8 cellular contexts compared by ENCODE assay signal in genomic region chr10:132518572-132519381, GRCh38. TPM values are rescaled to one million over a fixed set of nuclear protein-coding genes. Genes with fewer than 3 reads are reported as not detected.
DNase-seq lines count a peak whose midpoint lies in the region; ATAC-seq and TF ChIP-seq lines count a peak whose summit lies in the region.

No MANE protein-coding gene starts in this region.

- H3K36me3 ChIP-seq in HEK293 (ENCODE audit: control insufficient read depth in 2 of 2, insufficient read depth in 1 of 2, low read length in 2 of 2) (no peaks in the 10 kb centered on the region; a peak in 1 of 3 replicates), heart right ventricle (no peaks in the 10 kb centered on the region), rectal smooth muscle tissue (ENCODE audit: control insufficient read depth, insufficient read depth, low read length) (no peaks in the 10 kb centered on the region), A673 (ENCODE audit: insufficient read depth, low read length, poor library complexity, severe bottlenecking) (no peaks in the 10 kb centered on the region)

- H3K4me3 ChIP-seq in HEK293 (ENCODE audit: low read depth, low read length) (no peak overlapping the region), heart right ventricle (peak overlapping the region in 8 of 10 donors; percentile 25 to 55 (median 50)), rectal smooth muscle tissue (ENCODE audit: low read length) (peak overlapping the region; percentile 12), A673 (ENCODE audit: low read depth, low read length, poor library complexity, severe bottlenecking) (no peak overlapping the region)

- H3K4me1 ChIP-seq in HEK293 (ENCODE audit: control insufficient read depth, insufficient read depth, low read length) (peaks cover 12% of the 10 kb centered on the region), heart right ventricle (peaks cover 46 to 76% (median 68%) of the 10 kb centered on the region in 9 donors), rectal smooth muscle tissue (ENCODE audit: control insufficient read depth, insufficient read depth, low read length) (peaks cover 46% of the 10 kb centered on the region), A673 (ENCODE audit: insufficient read depth, low read length, poor library complexity, severe bottlenecking) (peaks cover 10% of the 10 kb centered on the region)

- TF ChIP-seq CTCF in HEK293 (tag by site-specific recombination; IDR thresholded peaks at IDR 0.05), result no peak
- no peak for TF ChIP-seq CTCF in heart right ventricle (IDR thresholded peaks at IDR 0.05)
- no peak for TF ChIP-seq CTCF in A673 (conservative IDR thresholded peaks at IDR 0.05; ENCODE audit: low read depth, low read length)

- H3K27me3 ChIP-seq in heart right ventricle (no peaks in the 10 kb centered on the region), rectal smooth muscle tissue (ENCODE audit: control insufficient read depth, insufficient read depth, low read length) (no peaks in the 10 kb centered on the region), A673 (replicated peaks; ENCODE audit: insufficient read depth, low read depth, low read length, poor library complexity) (no peaks in the 10 kb centered on the region)

- DNase-seq in NCI-H774 (lab: John Stamatoyannopoulos, UW), result peak; percentile 20
- peak; percentile 78 to 81 for DNase-seq in heart right ventricle
- no peak for DNase-seq in A673 (ENCODE audit: low spot score)
- DNase-seq in COR-L47 (lab: John Stamatoyannopoulos, UW), result no peak
- no peak for DNase-seq in NCI-H446 treated with DMSO at 0.1 percent for 48 hours (lab: John Stamatoyannopoulos, UW)
- DNase-seq in Kasumi-1 (lab: John Stamatoyannopoulos, UW), result no peak

- CTCF ChIA-PET in HEK293 (lab: Yijun Ruan, JAX), result interaction anchor here (1.0 kb wide), 1 partner anchor 8 kb away, joined by 3 read pairs; no protein-coding TSS in a partner anchor
- CTCF ChIA-PET in A673 (lab: Charles Lee), result no interaction called here

- ATAC-seq in heart right ventricle, result peak; percentile 16 to 61 (median 56)

- WGBS in heart right ventricle, 2 donors, result 31 to 32% methylated on average over 29 of the region's 29 CpGs

- intact Hi-C loops in heart right ventricle (cut with DNase I), result loop anchor here in 8 of 10 donors (2.0 to 10.0 kb wide), 6 partner anchors 18 to 121 kb away; partner anchors contain the start of genes INPP5A (in 1 of the 8) and PWWP2B (in 1 of the 8)
- intact Hi-C loops in A673 (cut with micrococcal nuclease; ENCODE audit: unreplicated experiment), result no loop called here

- POLR2A ChIA-PET in HEK293 (lab: Yijun Ruan, JAX) (interaction anchor here (1.3 to 3.1 kb wide), 2 partner anchors 14 to 21 kb away, joined by 4 to 19 read pairs; no protein-coding TSS in a partner anchor), A673 (lab: Charles Lee; ENCODE audit: low non-redundant PET) (no interaction called here)

- no peak overlapping the region for H3K9ac ChIP-seq in rectal smooth muscle tissue (ENCODE audit: low read length)

- H3K27ac ChIP-seq in HEK293 (ENCODE audit: extremely low read depth, low read depth, low read length), result no peak overlapping the region
- peak overlapping the region; percentile 76 to 98 (median 96) for H3K27ac ChIP-seq in heart right ventricle
- peak overlapping the region; percentile 81 for H3K27ac ChIP-seq in rectal smooth muscle tissue (ENCODE audit: low read depth, low read length)
- no peak overlapping the region for H3K27ac ChIP-seq in A673 (ENCODE audit: low read depth, low read length, poor library complexity, severe bottlenecking)

- no TSS peak for BruUV-seq in A673 (replicated peaks; lab: Mats Ljungman, UMichigan)

- H3K9me3 ChIP-seq in HEK293 (ENCODE audit: control insufficient read depth, insufficient read depth, low read depth, low read length) (no peaks in the 10 kb centered on the region), heart right ventricle (peaks cover 0 to under 1% (median 0%) of the 10 kb centered on the region in 11 donors), A673 (ENCODE audit: low read depth, low read length, poor library complexity, severe bottlenecking) (no peaks in the 10 kb centered on the region)

TF ChIP-seq in HEK293, 187 proteins besides CTCF, POLR2A, EP300 and RAD21:
- TF ChIP-seq ZNF341 (tag by site-specific recombination; IDR thresholded peaks at IDR 0.05; ENCODE audit: low read depth) (peak; percentile 70), ZFHX2 (tag by site-specific recombination; conservative IDR thresholded peaks at IDR 0.05) (0 out of 2 replicates have a peak, but pooled peaks have one; percentile 16), WT1 (tag by site-specific recombination; IDR thresholded peaks at IDR 0.05) (no peak), ZNF394 (tag by site-specific recombination; IDR thresholded peaks at IDR 0.05; ENCODE audit: borderline replicate concordance) (peak; percentile 90), ZNF157 (tag by site-specific recombination; IDR thresholded peaks at IDR 0.05) (no peak), ZNF223 (tag by site-specific recombination; IDR thresholded peaks at IDR 0.05) (no peak), EGR2 (tag by site-specific recombination; IDR thresholded peaks at IDR 0.05; ENCODE audit: low read depth) (no peak), SETDB1 (IDR thresholded peaks at IDR 0.05; ENCODE audit: insufficient read length, low read length) (no peak), ZBTB17 (tag by site-specific recombination; IDR thresholded peaks at IDR 0.05) (peak; percentile 13; the same call in 1 of the 2 replicates), FEZF1 (tag by site-specific recombination; IDR thresholded peaks at IDR 0.05) (no peak), ZNF791 (tag by site-specific recombination; IDR thresholded peaks at IDR 0.05) (no peak), ZBTB26 (tag by site-specific recombination; optimal IDR thresholded peaks at IDR 0.05) (peak; percentile 13), SP3 (tag by site-specific recombination; IDR thresholded peaks at IDR 0.05) (peak; percentile 51), ZNF146 (tag by site-specific recombination; IDR thresholded peaks at IDR 0.05) (no peak), ZNF544 (tag by site-specific recombination; IDR thresholded peaks at IDR 0.05) (no peak), SP2 (tag by site-specific recombination; IDR thresholded peaks at IDR 0.05) (no peak), ZNF19 (tag by site-specific recombination; IDR thresholded peaks at IDR 0.05; ENCODE audit: low read depth) (no peak), ZNF76 (tag by site-specific recombination; IDR thresholded peaks at IDR 0.05; ENCODE audit: borderline replicate concordance, low read depth) (no peak), ZNF37A (tag by site-specific recombination; IDR thresholded peaks at IDR 0.05) (no peak)
- TF ChIP-seq, protein P1, sequence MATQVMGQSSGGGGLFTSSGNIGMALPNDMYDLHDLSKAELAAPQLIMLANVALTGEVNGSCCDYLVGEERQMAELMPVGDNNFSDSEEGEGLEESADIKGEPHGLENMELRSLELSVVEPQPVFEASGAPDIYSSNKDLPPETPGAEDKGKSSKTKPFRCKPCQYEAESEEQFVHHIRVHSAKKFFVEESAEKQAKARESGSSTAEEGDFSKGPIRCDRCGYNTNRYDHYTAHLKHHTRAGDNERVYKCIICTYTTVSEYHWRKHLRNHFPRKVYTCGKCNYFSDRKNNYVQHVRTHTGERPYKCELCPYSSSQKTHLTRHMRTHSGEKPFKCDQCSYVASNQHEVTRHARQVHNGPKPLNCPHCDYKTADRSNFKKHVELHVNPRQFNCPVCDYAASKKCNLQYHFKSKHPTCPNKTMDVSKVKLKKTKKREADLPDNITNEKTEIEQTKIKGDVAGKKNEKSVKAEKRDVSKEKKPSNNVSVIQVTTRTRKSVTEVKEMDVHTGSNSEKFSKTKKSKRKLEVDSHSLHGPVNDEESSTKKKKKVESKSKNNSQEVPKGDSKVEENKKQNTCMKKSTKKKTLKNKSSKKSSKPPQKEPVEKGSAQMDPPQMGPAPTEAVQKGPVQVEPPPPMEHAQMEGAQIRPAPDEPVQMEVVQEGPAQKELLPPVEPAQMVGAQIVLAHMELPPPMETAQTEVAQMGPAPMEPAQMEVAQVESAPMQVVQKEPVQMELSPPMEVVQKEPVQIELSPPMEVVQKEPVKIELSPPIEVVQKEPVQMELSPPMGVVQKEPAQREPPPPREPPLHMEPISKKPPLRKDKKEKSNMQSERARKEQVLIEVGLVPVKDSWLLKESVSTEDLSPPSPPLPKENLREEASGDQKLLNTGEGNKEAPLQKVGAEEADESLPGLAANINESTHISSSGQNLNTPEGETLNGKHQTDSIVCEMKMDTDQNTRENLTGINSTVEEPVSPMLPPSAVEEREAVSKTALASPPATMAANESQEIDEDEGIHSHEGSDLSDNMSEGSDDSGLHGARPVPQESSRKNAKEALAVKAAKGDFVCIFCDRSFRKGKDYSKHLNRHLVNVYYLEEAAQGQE (tag by site-specific recombination; IDR thresholded peaks at IDR 0.05), result no peak
- TF ChIP-seq, protein P2, sequence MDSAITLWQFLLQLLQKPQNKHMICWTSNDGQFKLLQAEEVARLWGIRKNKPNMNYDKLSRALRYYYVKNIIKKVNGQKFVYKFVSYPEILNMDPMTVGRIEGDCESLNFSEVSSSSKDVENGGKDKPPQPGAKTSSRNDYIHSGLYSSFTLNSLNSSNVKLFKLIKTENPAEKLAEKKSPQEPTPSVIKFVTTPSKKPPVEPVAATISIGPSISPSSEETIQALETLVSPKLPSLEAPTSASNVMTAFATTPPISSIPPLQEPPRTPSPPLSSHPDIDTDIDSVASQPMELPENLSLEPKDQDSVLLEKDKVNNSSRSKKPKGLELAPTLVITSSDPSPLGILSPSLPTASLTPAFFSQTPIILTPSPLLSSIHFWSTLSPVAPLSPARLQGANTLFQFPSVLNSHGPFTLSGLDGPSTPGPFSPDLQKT (IDR thresholded peaks at IDR 0.05; ENCODE audit: borderline replicate concordance, low read depth, low read length), result no peak

RNA-seq across cellular contexts. Expression of gene INPP5A, which starts 18.8 kb away (rescaled TPM):
- total RNA-seq in heart right ventricle (100 to 1,000 TPM in 8 of 10 donors, 10 to 100 TPM in 2; 92.6 to 122 (median 109) TPM), A673 (2021) (21.2 and 21.8 TPM in 2 replicates)
- 10 to 100 TPM; 30.4 to 45.1 TPM for polyA plus RNA-seq in heart right ventricle

Comparison
In these comparisons a context has a peak if more than half of its experiments do, and no peak if none do; other contexts are left out.
1. H3K27ac ChIP-seq: peak in heart right ventricle (10 of 10) and rectal smooth muscle tissue (single experiment); none in HEK293 (single experiment) and A673 (single experiment).
2. H3K4me3 ChIP-seq: peak in heart right ventricle (8 of 10) and rectal smooth muscle tissue (single experiment); none in HEK293 (single experiment) and A673 (single experiment).
3. DNase-seq: peak in NCI-H774 (single experiment) and heart right ventricle (2 of 2); none in A673 (single experiment), COR-L47 (single experiment), NCI-H446 treated with DMSO at 0.1 percent for 48 hours (single experiment) and Kasumi-1 (0 of 2).